8 cellular contexts compared by ENCODE assay signal in genomic region chr22:49656883-49657274, GRCh38.
DNase-seq lines count a peak whose midpoint lies in the region; ATAC-seq and TF ChIP-seq lines count a peak whose summit lies in the region.
"Not testable (repeated sequence)": the region's sequence is repeated elsewhere in the genome, so short reads cannot be mapped to it uniquely, and the experiment has no call there.

No MANE protein-coding gene starts in this region.

- TF ChIP-seq CTCF in gastroesophageal sphincter (IDR thresholded peaks at IDR 0.05): not testable (repeated sequence)

- H3K27me3 Mint-ChIP-seq in natural killer cell treated with Interleukin-12 subunit alpha and Interleukin-12 subunit beta and Interleukin-15 and Interleukin-18, amount 100 ng/mL, for 72 hours; stimulated activated memory B cell treated with anti-CD40 and anti-IgM and Interleukin-4, amounts not matched to agents 10 μg/mL and 1 μg/mL and 100 μg/mL, for 72 hours: not testable (repeated sequence)

- DNase-seq in CD1c-positive myeloid dendritic cell (ENCODE audit: extremely low spot score) (peak; percentile 1), T-helper 2 cell (peak in 3 of 5 experiments; percentile 9 to 53 (median 40))
- DNase-seq in activated effector memory CD4-positive, alpha-beta T cell treated with Interleukin-2 at 50 U/mL for 16 hours: peak; percentile 34
- peak; percentile 51 for DNase-seq in natural killer cell treated with Interleukin-12 subunit alpha and Interleukin-12 subunit beta and Interleukin-15 and Interleukin-18, amount 100 ng/mL, for 72 hours (ENCODE audit: low spot score)

- H3K4me3 Mint-ChIP-seq in natural killer cell treated with Interleukin-12 subunit alpha and Interleukin-12 subunit beta and Interleukin-15 and Interleukin-18, amount 100 ng/mL, for 72 hours: peak overlapping the region; percentile 99
- H3K4me3 Mint-ChIP-seq in stimulated activated memory B cell treated with anti-CD40 and anti-IgM and Interleukin-4, amounts not matched to agents 10 μg/mL and 1 μg/mL and 100 μg/mL, for 72 hours: peak overlapping the region; percentile 86

- not testable (repeated sequence) for H3K36me3 ChIP-seq in gastroesophageal sphincter

- not testable (repeated sequence) for H3K9me3 ChIP-seq in gastroesophageal sphincter

- H3K4me1 ChIP-seq in gastroesophageal sphincter: not testable (repeated sequence)

- peaks cover 21 to 31% of the 10 kb centered on the region in 2 donors for H3K4me1 Mint-ChIP-seq in natural killer cell treated with Interleukin-12 subunit alpha and Interleukin-12 subunit beta and Interleukin-15 and Interleukin-18, amount 100 ng/mL, for 72 hours (ENCODE audit: low read depth in 2 of 2)
- peaks cover 42% of the 10 kb centered on the region for H3K4me1 Mint-ChIP-seq in stimulated activated memory B cell treated with anti-CD40 and anti-IgM and Interleukin-4, amounts not matched to agents 10 μg/mL and 1 μg/mL and 100 μg/mL, for 72 hours

- not testable (repeated sequence) for TF ChIP-seq EP300 in gastroesophageal sphincter (IDR thresholded peaks at IDR 0.05)

- ATAC-seq in GM19328 (IDR thresholded peaks at IDR 0.05; ENCODE audit: unreplicated experiment) (peak; percentile 45), HG03175 (IDR thresholded peaks at IDR 0.05; ENCODE audit: unreplicated experiment) (peak; percentile 20), gastroesophageal sphincter (peak; percentile 16)
- ATAC-seq in natural killer cell treated with Interleukin-12 subunit alpha and Interleukin-12 subunit beta and Interleukin-15 and Interleukin-18, amount 100 ng/mL, for 72 hours: peak; percentile 54 to 69
- peak; percentile 66 for ATAC-seq in stimulated activated memory B cell treated with anti-CD40 and anti-IgM and Interleukin-4, amounts not matched to agents 10 μg/mL and 1 μg/mL and 100 μg/mL, for 72 hours

- peak overlapping the region in 3 of 4 donors; percentile 59 to 75 (median 61) for H3K27ac ChIP-seq in gastroesophageal sphincter

- H3K36me3 Mint-ChIP-seq in natural killer cell treated with Interleukin-12 subunit alpha and Interleukin-12 subunit beta and Interleukin-15 and Interleukin-18, amount 100 ng/mL, for 72 hours; stimulated activated memory B cell treated with anti-CD40 and anti-IgM and Interleukin-4, amounts not matched to agents 10 μg/mL and 1 μg/mL and 100 μg/mL, for 72 hours: not testable (repeated sequence)

- WGBS in gastroesophageal sphincter (ENCODE audit: low coverage in 1 of 2), 2 donors: 60 to 73% methylated on average over 2 to 4 of the region's 19 CpGs

- H3K27ac Mint-ChIP-seq in natural killer cell treated with Interleukin-12 subunit alpha and Interleukin-12 subunit beta and Interleukin-15 and Interleukin-18, amount 100 ng/mL, for 72 hours: peak overlapping the region; percentile 81 to 86
- H3K27ac Mint-ChIP-seq in stimulated activated memory B cell treated with anti-CD40 and anti-IgM and Interleukin-4, amounts not matched to agents 10 μg/mL and 1 μg/mL and 100 μg/mL, for 72 hours: peak overlapping the region; percentile 75

- TF ChIP-seq POLR2A in gastroesophageal sphincter (IDR thresholded peaks at IDR 0.05): not testable (repeated sequence)

- H3K27me3 ChIP-seq in gastroesophageal sphincter: peaks cover 78% of the 10 kb centered on the region

- H3K4me3 ChIP-seq in gastroesophageal sphincter: peak overlapping the region; percentile 22 to 51

- H3K9me3 Mint-ChIP-seq in natural killer cell treated with Interleukin-12 subunit alpha and Interleukin-12 subunit beta and Interleukin-15 and Interleukin-18, amount 100 ng/mL, for 72 hours; stimulated activated memory B cell treated with anti-CD40 and anti-IgM and Interleukin-4, amounts not matched to agents 10 μg/mL and 1 μg/mL and 100 μg/mL, for 72 hours: not testable (repeated sequence)

Comparison
In these comparisons a context has a peak if more than half of its experiments do, and no peak if none do; other contexts are left out.
1. Peak in every context shown above with its lines: DNase-seq, ATAC-seq, H3K4me3 ChIP-seq and H3K27ac ChIP-seq.
2. DNase-seq: peak in every context shown above with its lines; median percentile 51 in natural killer cell treated with Interleukin-12 subunit alpha and Interleukin-12 subunit beta and Interleukin-15 and Interleukin-18, amount 100 ng/mL, for 72 hours; 40 in T-helper 2 cell; 34 in activated effector memory CD4-positive, alpha-beta T cell treated with Interleukin-2 at 50 U/mL for 16 hours; 1 in CD1c-positive myeloid dendritic cell.
3. ATAC-seq: peak in every context shown above with its lines; median percentile 66 in stimulated activated memory B cell treated with anti-CD40 and anti-IgM and Interleukin-4, amounts not matched to agents 10 μg/mL and 1 μg/mL and 100 μg/mL, for 72 hours; 62 in natural killer cell treated with Interleukin-12 subunit alpha and Interleukin-12 subunit beta and Interleukin-15 and Interleukin-18, amount 100 ng/mL, for 72 hours; 45 in GM19328; 20 in HG03175; 16 in gastroesophageal sphincter.